ENCODE assay signal across 9 cellular contexts in genomic region chrX:40579880-40580536, GRCh38. TPM values are rescaled to one million over a fixed set of nuclear protein-coding genes. Genes with fewer than 3 reads are reported as not detected.
DNase-seq lines count a peak whose midpoint lies in the region; ATAC-seq and TF ChIP-seq lines count a peak whose summit lies in the region.
"Had no signal": no experiment of that assay in that cellular context is flagged by ENCODE, and none has a peak within 500 bp of the region (broad histone marks: within the 10 kb centered on the region; RNA-seq: fewer than 3 reads in every experiment).

No MANE protein-coding gene starts in this region.

- H3K27me3 ChIP-seq in RWPE2 (ENCODE audit: insufficient read depth, poor library complexity, severe bottlenecking) (no peaks in the 10 kb centered on the region), prostate gland (replicated peaks; ENCODE audit: insufficient read depth) (no peaks in the 10 kb centered on the region)

- intact Hi-C loops in prostate gland (cut with DNase I), result no loop called here

- ATAC-seq in HG02588 (IDR thresholded peaks at IDR 0.05; ENCODE audit: unreplicated experiment), result peak; percentile 35
- no peak for ATAC-seq in RWPE2 (ENCODE audit: low read depth)
- ATAC-seq in HG03520 (IDR thresholded peaks at IDR 0.05; ENCODE audit: unreplicated experiment), result no peak

- H3K4me3 ChIP-seq in GM12875 (ENCODE audit: low read depth, low read length) (peak overlapping the region; percentile 79), RWPE2 (ENCODE audit: severe bottlenecking) (peak overlapping the region; percentile 82), fibroblast of pulmonary artery (replicated peaks; ENCODE audit: low read depth, low read length) (peak overlapping the region; percentile 76), prostate gland (peak overlapping the region; percentile 69 to 74)

- no peak for TF ChIP-seq CTCF in GM12875 (IDR thresholded peaks at IDR 0.05; ENCODE audit: borderline replicate concordance, insufficient read depth, low read depth, low read length)
- TF ChIP-seq CTCF in RWPE2 (IDR thresholded peaks at IDR 0.05; ENCODE audit: poor library complexity, severe bottlenecking), result no peak
- no peak for TF ChIP-seq CTCF in fibroblast of pulmonary artery (IDR thresholded peaks at IDR 0.05; ENCODE audit: low read length, missing control alignments)
- no peak for TF ChIP-seq CTCF in prostate gland (IDR thresholded peaks at IDR 0.05)

- TF ChIP-seq POLR2A in prostate gland (IDR thresholded peaks at IDR 0.05), result no peak

- DNase-seq in RWPE2 (ENCODE audit: low spot score) (no peak), fibroblast of pulmonary artery (ENCODE audit: low read depth) (no peak), prostate gland (ENCODE audit: low spot score) (no peak), DMS114 treated with DMSO at 0.1 percent for 48 hours (lab: John Stamatoyannopoulos, UW; ENCODE audit: unreplicated experiment) (no peak), H4 (ENCODE audit: low spot score) (no peak)

- 10% methylated on average over 12 of the region's 12 CpGs for WGBS in prostate gland

- no peak overlapping the region for H3K27ac ChIP-seq in RWPE2 (ENCODE audit: poor library complexity, severe bottlenecking)
- peak overlapping the region; percentile 85 to 86 for H3K27ac ChIP-seq in prostate gland

- H3K4me1 ChIP-seq in RWPE2 (ENCODE audit: insufficient read depth, poor library complexity, severe bottlenecking), result no peaks in the 10 kb centered on the region
- H3K4me1 ChIP-seq in prostate gland (replicated peaks), result no peaks in the 10 kb centered on the region

- no peaks in the 10 kb centered on the region for H3K36me3 ChIP-seq in RWPE2 (ENCODE audit: low read depth)
- no peaks in the 10 kb centered on the region for H3K36me3 ChIP-seq in prostate gland

- H3K9me3 ChIP-seq in RWPE2 (ENCODE audit: severe bottlenecking) (no peaks in the 10 kb centered on the region), prostate gland (no peaks in the 10 kb centered on the region)

RNA-seq across cellular contexts. Expression of gene ATP6AP2, which starts 0.8 kb away (rescaled TPM):
- 100 to 1,000 TPM in 1 of 2 donors, 10 to 100 TPM in 1; 84.1 to 118 TPM for total RNA-seq in prostate gland
- 109 and 138 TPM in 2 replicates for total RNA-seq in H4 (2014; rRNA removed; shearing (Covaris generic))

RNA-seq across cellular contexts. Expression of gene MPC1L, which starts 43.2 kb away (rescaled TPM):
- 1 to 10 TPM in 1 of 2 donors, not detected in 1; 2.6 TPM for total RNA-seq in prostate gland
- total RNA-seq in H4 (2014; rRNA removed; shearing (Covaris generic)), result not detected in 2 replicates
- total RNA-seq: T-helper 2 cell treated with Interferon-gamma antibody and Interleukin-4, amounts not matched to agents 100 ng/mL and 5 ng/mL, for 36 hours had no signal
